ENCODE assay signal across 9 cellular contexts in genomic region chr7:139602143-139602722, GRCh38.
DNase-seq lines count a peak whose midpoint lies in the region; ATAC-seq, FAIRE-seq and TF ChIP-seq lines count a peak whose summit lies in the region.
"Had no signal": no experiment of that assay in that cellular context is flagged by ENCODE, and none has a peak within 500 bp of the region (broad histone marks: within the 10 kb centered on the region; RNA-seq: fewer than 3 reads in every experiment).

No MANE protein-coding gene starts in this region.

- H3K9me3 ChIP-seq in endothelial cell of umbilical vein (replicated peaks; ENCODE audit: control insufficient read depth, insufficient read depth, low read length) = no peaks in the 10 kb centered on the region

- H3K4me3 ChIP-seq in endothelial cell of umbilical vein (replicated peaks in 1 of 3; ENCODE audit: insufficient read depth in 1 of 3, low read depth in 1 of 3, low read length in 3 of 3) = no peak overlapping the region

- peaks cover 5 to 57% (median 27%) of the 10 kb centered on the region in 3 donors for H3K36me3 Mint-ChIP-seq in naive thymus-derived CD8-positive, alpha-beta T cell

- no peak for TF ChIP-seq POLR2A in endothelial cell of umbilical vein (IDR thresholded peaks at IDR 0.05; ENCODE audit: low read depth, low read length)

- no peaks in the 10 kb centered on the region for H3K9me1 ChIP-seq in endothelial cell of umbilical vein (replicated peaks; ENCODE audit: control insufficient read depth, extremely low read depth, insufficient read depth, low read length)

- peak; percentile 3 for DNase-seq in DMS153 (lab: John Stamatoyannopoulos, UW)
- peak; percentile 17 for DNase-seq in HT1080 (ENCODE audit: low read depth)
- DNase-seq in RCC 7860 (ENCODE audit: low spot score) = peak; percentile 47
- peak; percentile 49 for DNase-seq in endothelial cell of umbilical vein (ENCODE audit: low read depth, low spot score)
- peak in 3 of 10 donors; percentile 32 to 47 (median 41) for DNase-seq in naive thymus-derived CD8-positive, alpha-beta T cell

- no peaks in the 10 kb centered on the region for H3K79me2 ChIP-seq in endothelial cell of umbilical vein (ENCODE audit: control insufficient read depth, insufficient read depth, low read length)

- ATAC-seq in naive thymus-derived CD8-positive, alpha-beta T cell = peak; percentile 65 to 76
- ATAC-seq in GM21360 (IDR thresholded peaks at IDR 0.05; ENCODE audit: unreplicated experiment) (no peak), HG02571 (IDR thresholded peaks at IDR 0.05; ENCODE audit: unreplicated experiment) (no peak), GM18519 (IDR thresholded peaks at IDR 0.05; ENCODE audit: low FRiP score, unreplicated experiment) (no peak)

- POLR2A ChIA-PET in endothelial cell of umbilical vein (lab: Charles Lee) = interaction anchor here (0.6 kb wide), 1 partner anchor 243 kb away, joined by 3 read pairs; the partner anchor contains the start of gene LUC7L2
- POLR2A ChIA-PET in naive thymus-derived CD8-positive, alpha-beta T cell (lab: Charles Lee) = interaction anchor here (0.6 to 1.5 kb wide), 3 partner anchors 13 to 780 kb away, joined by 3 to 5 read pairs (median 4); no protein-coding TSS in a partner anchor

- H3K36me3 ChIP-seq in endothelial cell of umbilical vein (ENCODE audit: control insufficient read depth in 2 of 2, extremely low read depth in 1 of 2, insufficient read depth in 2 of 2, low read length in 2 of 2) = peaks cover 14 to 19% of the 10 kb centered on the region in 2 experiments

- dilution Hi-C loops in endothelial cell of umbilical vein (cut with MboI; ENCODE audit: extremely low pct_ligation_motif_present, low sequenced_read_pairs) = loop anchor here (25.0 kb wide), 1 partner anchor 410 kb away; no protein-coding TSS in a partner anchor

- no TSS peak for BruUV-seq in endothelial cell of umbilical vein (replicated peaks; lab: Mats Ljungman, UMichigan)

- H2AFZ ChIP-seq in endothelial cell of umbilical vein (ENCODE audit: low read depth, low read length) = no peak overlapping the region

- FAIRE-seq in RCC 7860 (lab: Jason Lieb, UNC) = peak; percentile 31
- FAIRE-seq in endothelial cell of umbilical vein (lab: Jason Lieb, UNC) = peak; percentile 69
- FAIRE-seq: islet of Langerhans had no signal

- H4K20me1 ChIP-seq in endothelial cell of umbilical vein (replicated peaks; ENCODE audit: control insufficient read depth, extremely low read depth, insufficient read depth, low read length) = no peaks in the 10 kb centered on the region

- no peak overlapping the region for H3K27ac ChIP-seq in endothelial cell of umbilical vein (ENCODE audit: insufficient read depth, low read depth, low read length)

- TF ChIP-seq CTCF in endothelial cell of umbilical vein (IDR thresholded peaks at IDR 0.05; ENCODE audit: extremely low read depth in 1 of 2, insufficient read depth in 1 of 2, low read depth in 1 of 2, low read length in 2 of 2) = peak; percentile 35 to 54

- H3K4me2 ChIP-seq in endothelial cell of umbilical vein (ENCODE audit: insufficient read depth, low read length) = no peak overlapping the region

- H3K27me3 Mint-ChIP-seq in naive thymus-derived CD8-positive, alpha-beta T cell = no peaks in the 10 kb centered on the region

- H3K27me3 ChIP-seq in endothelial cell of umbilical vein (ENCODE audit: control insufficient read depth in 2 of 2, insufficient read depth in 2 of 2, low read length in 2 of 2) = no peaks in the 10 kb centered on the region

- no peaks in the 10 kb centered on the region for H3K9me3 Mint-ChIP-seq in naive thymus-derived CD8-positive, alpha-beta T cell

- no peak overlapping the region for H3K9ac ChIP-seq in endothelial cell of umbilical vein (replicated peaks; ENCODE audit: extremely low read depth, insufficient read depth, low read length)

- peaks cover 0 to 2% (median 0%) of the 10 kb centered on the region in 4 donors for H3K4me1 Mint-ChIP-seq in naive thymus-derived CD8-positive, alpha-beta T cell

- H3K4me1 ChIP-seq in endothelial cell of umbilical vein (ENCODE audit: control insufficient read depth, extremely low read depth, insufficient read depth, low read length) = no peaks in the 10 kb centered on the region

- intact Hi-C loops in endothelial cell of umbilical vein (cut with micrococcal nuclease) = loop anchor here (1.0 kb wide), 2 partner anchors 44 to 400 kb away; no protein-coding TSS in a partner anchor

- CTCF ChIA-PET in endothelial cell of umbilical vein (lab: Charles Lee) = interaction anchor here (0.6 to 5.3 kb wide), 55 partner anchors 9 to 753 kb away, joined by 3 to 176 read pairs (median 3); no protein-coding TSS in a partner anchor

- H3K4me3 Mint-ChIP-seq in naive thymus-derived CD8-positive, alpha-beta T cell = no peak overlapping the region

- H3K27ac Mint-ChIP-seq in naive thymus-derived CD8-positive, alpha-beta T cell = no peak overlapping the region

TF ChIP-seq in endothelial cell of umbilical vein, 7 proteins besides CTCF, POLR2A, EP300 and RAD21:
- no peak for TF ChIP-seq POLR2AphosphoS5 (IDR thresholded peaks at IDR 0.05; ENCODE audit: insufficient read depth, low read depth, low read length)
- TF ChIP-seq JUN (IDR thresholded peaks at IDR 0.05; ENCODE audit: borderline replicate concordance, insufficient read depth, insufficient read length, low read depth) = no peak
- TF ChIP-seq EZH2 (IDR thresholded peaks at IDR 0.05; ENCODE audit: borderline replicate concordance, low read depth, low read length, severe bottlenecking) = no peak

Comparison
In these comparisons a context has a peak if more than half of its experiments do, and no peak if none do; other contexts are left out.
1. ATAC-seq: peak in naive thymus-derived CD8-positive, alpha-beta T cell (2 of 2); none in GM21360 (single experiment), HG02571 (single experiment) and GM18519 (single experiment).